8 cellular contexts compared by ENCODE assay signal in genomic region chr6:52162940-52163908, GRCh38. TPM values are rescaled to one million over a fixed set of nuclear protein-coding genes. Genes with fewer than 3 reads are reported as not detected.
A peak's percentile ranks its signal among the peaks of the same experiment; 100 is the strongest.
DNase-seq lines count a peak whose midpoint lies in the region; ATAC-seq and TF ChIP-seq lines count a peak whose summit lies in the region.

No MANE protein-coding gene starts in this region.

- no peak overlapping the region for H3K4me3 Mint-ChIP-seq in naive thymus-derived CD8-positive, alpha-beta T cell

- no peak overlapping the region for H3K4me3 ChIP-seq in BE2C (ENCODE audit: low read depth, low read length)
- no peak overlapping the region for H3K4me3 ChIP-seq in GM12875 (ENCODE audit: low read depth, low read length)

- H3K27me3 Mint-ChIP-seq in naive thymus-derived CD8-positive, alpha-beta T cell: peaks cover 0 to 14% (median 5%) of the 10 kb centered on the region in 5 donors

- no peaks in the 10 kb centered on the region for H3K4me1 ChIP-seq in BE2C

- H3K36me3 Mint-ChIP-seq in naive thymus-derived CD8-positive, alpha-beta T cell: no peaks in the 10 kb centered on the region

- H3K4me1 Mint-ChIP-seq in naive thymus-derived CD8-positive, alpha-beta T cell: no peaks in the 10 kb centered on the region

- peak; percentile 78 for ATAC-seq in HG02885 (IDR thresholded peaks at IDR 0.05; ENCODE audit: poor library complexity, unreplicated experiment)
- ATAC-seq in naive thymus-derived CD8-positive, alpha-beta T cell: peak; percentile 77 to 79

- no peaks in the 10 kb centered on the region; the same call in 1 of the 2 replicates for H3K27me3 ChIP-seq in BE2C

- H3K27ac Mint-ChIP-seq in naive thymus-derived CD8-positive, alpha-beta T cell: no peak overlapping the region

- no peaks in the 10 kb centered on the region for H3K36me3 ChIP-seq in BE2C

- H3K9me3 Mint-ChIP-seq in naive thymus-derived CD8-positive, alpha-beta T cell: no peaks in the 10 kb centered on the region

- DNase-seq in BE2C (no peak), NCI-H446 treated with DMSO at 0.1 percent for 48 hours (lab: John Stamatoyannopoulos, UW) (peak; percentile 3), anterior cingulate cortex (lab: John Stamatoyannopoulos, UW) (no peak)
- peak; percentile 17 for DNase-seq in central memory CD4-positive, alpha-beta T cell
- peak in 5 of 10 donors; percentile 3 to 53 (median 37) for DNase-seq in naive thymus-derived CD8-positive, alpha-beta T cell
- DNase-seq in effector CD4-positive, alpha-beta T cell: no peak

- POLR2A ChIA-PET in naive thymus-derived CD8-positive, alpha-beta T cell (lab: Charles Lee): no interaction called here

- no peaks in the 10 kb centered on the region for H3K9me3 ChIP-seq in BE2C

- TF ChIP-seq CTCF in BE2C (IDR thresholded peaks at IDR 0.05; ENCODE audit: low read depth, low read length) (peak; percentile 64), GM12875 (IDR thresholded peaks at IDR 0.05; ENCODE audit: borderline replicate concordance, insufficient read depth, low read depth, low read length) (peak; percentile 78)

RNA-seq across cellular contexts. Expression of gene IL17A, which starts 23.0 kb away (rescaled TPM):
- not detected for polyA plus RNA-seq in BE2C (2012; ENCODE audit: insufficient read depth, insufficient read length, low read depth)
- total RNA-seq in naive thymus-derived CD8-positive, alpha-beta T cell: not detected
- polyA plus RNA-seq in naive thymus-derived CD8-positive, alpha-beta T cell: not detected

Comparison
In these comparisons a context has a peak if more than half of its experiments do, and no peak if none do; other contexts are left out.
1. DNase-seq: peak in NCI-H446 treated with DMSO at 0.1 percent for 48 hours (single experiment) and central memory CD4-positive, alpha-beta T cell (single experiment); none in BE2C (single experiment), effector CD4-positive, alpha-beta T cell (single experiment) and anterior cingulate cortex (0 of 58).